In genomic region chr3:142097099-142097843, GRCh38 we compare ENCODE assay signal across 26 cellular contexts.
"Had no signal": no experiment of that assay in that cellular context is flagged by ENCODE, and none has a peak within 500 bp of the region (broad histone marks: within the 10 kb centered on the region; RNA-seq: fewer than 3 reads in every experiment).

No MANE protein-coding gene starts in this region.

- H3K27ac ChIP-seq: epithelial cell of prostate, gastrocnemius medialis, lower lobe of right lung, ovary, psoas muscle, thoracic aorta, tibial nerve, upper lobe of right lung, uterus had no signal

- H3K36me3 Mint-ChIP-seq: natural killer cell; stimulated activated naive B cell treated with anti-CD40 and anti-IgM and Interleukin-4, amounts not matched to agents 10 μg/mL and 1 μg/mL and 100 μg/mL, for 72 hours had no signal

- DNase-seq: effector CD8-positive, alpha-beta T cell; endodermal cell; foreskin fibroblast; gastrocnemius medialis; head of caudate nucleus; left ventricle myocardium superior; lower lobe of right lung; natural killer cell; occipital lobe; ovary; posterior cingulate gyrus; psoas muscle; right cardiac atrium; small intestine; stimulated activated CD4-positive, alpha-beta T cell treated with anti-CD3 and anti-CD28 coated beads, Interleukin-15, amount 100 ng/mL, for 24 hours; stimulated activated CD4-positive, alpha-beta T cell treated with anti-CD3 and anti-CD28 coated beads, Interleukin-2, amount 100 ng/mL, for 48 hours; stimulated activated naive B cell treated with anti-CD40 and anti-IgM and Interleukin-4, amounts not matched to agents 10 μg/mL and 1 μg/mL and 100 μg/mL, for 72 hours; upper lobe of right lung; uterus had no signal

- H3K27ac Mint-ChIP-seq: dendritic cell treated with granulocyte-macrophage colony-stimulating factor and Interleukin-4, amounts not matched to agents 40 ng/mL and 50 ng/mL, for 4 days; endodermal cell; natural killer cell; stimulated activated naive B cell treated with anti-CD40 and anti-IgM and Interleukin-4, amounts not matched to agents 10 μg/mL and 1 μg/mL and 100 μg/mL, for 72 hours; stimulated activated naive CD8-positive, alpha-beta T cell treated with anti-CD3 and anti-CD28 coated beads, Interleukin-15, Interleukin-2, amounts not matched to agents 100 ng/mL and 50 ng/mL, for 24 hours had no signal

- H3K27me3 ChIP-seq: gastrocnemius medialis, ovary, tibial nerve, upper lobe of right lung, uterus had no signal

- H3K9me3 Mint-ChIP-seq: dendritic cell treated with granulocyte-macrophage colony-stimulating factor and Interleukin-4, amounts not matched to agents 40 ng/mL and 50 ng/mL, for 4 days; endodermal cell; natural killer cell; stimulated activated naive B cell treated with anti-CD40 and anti-IgM and Interleukin-4, amounts not matched to agents 10 μg/mL and 1 μg/mL and 100 μg/mL, for 72 hours; stimulated activated naive CD8-positive, alpha-beta T cell treated with anti-CD3 and anti-CD28 coated beads, Interleukin-15, Interleukin-2, amounts not matched to agents 100 ng/mL and 50 ng/mL, for 24 hours had no signal

- ATAC-seq: esophagus mucosa; gastrocnemius medialis; left ventricle myocardium superior; lower lobe of right lung; natural killer cell; psoas muscle; right cardiac atrium; stimulated activated naive B cell treated with anti-CD40 and anti-IgM and Interleukin-4, amounts not matched to agents 10 μg/mL and 1 μg/mL and 100 μg/mL, for 72 hours; upper lobe of right lung had no signal

- H3K27me3 Mint-ChIP-seq: dendritic cell treated with granulocyte-macrophage colony-stimulating factor and Interleukin-4, amounts not matched to agents 40 ng/mL and 50 ng/mL, for 4 days; stimulated activated naive B cell treated with anti-CD40 and anti-IgM and Interleukin-4, amounts not matched to agents 10 μg/mL and 1 μg/mL and 100 μg/mL, for 72 hours; stimulated activated naive CD8-positive, alpha-beta T cell treated with anti-CD3 and anti-CD28 coated beads, Interleukin-15, Interleukin-2, amounts not matched to agents 100 ng/mL and 50 ng/mL, for 24 hours had no signal

- H3K4me3 Mint-ChIP-seq: dendritic cell treated with granulocyte-macrophage colony-stimulating factor and Interleukin-4, amounts not matched to agents 40 ng/mL and 50 ng/mL, for 4 days; endodermal cell; natural killer cell; stimulated activated naive B cell treated with anti-CD40 and anti-IgM and Interleukin-4, amounts not matched to agents 10 μg/mL and 1 μg/mL and 100 μg/mL, for 72 hours; stimulated activated naive CD8-positive, alpha-beta T cell treated with anti-CD3 and anti-CD28 coated beads, Interleukin-15, Interleukin-2, amounts not matched to agents 100 ng/mL and 50 ng/mL, for 24 hours had no signal

- H3K4me3 ChIP-seq: gastrocnemius medialis, lower lobe of right lung, ovary, psoas muscle, thoracic aorta, tibial nerve, upper lobe of right lung, uterus had no signal

- H3K4me1 Mint-ChIP-seq: endodermal cell had no signal

- H3K36me3 ChIP-seq: gastrocnemius medialis, lower lobe of right lung, ovary, thoracic aorta, tibial nerve, upper lobe of right lung, uterus had no signal

- H3K9me3 ChIP-seq: gastrocnemius medialis, lower lobe of right lung, ovary, psoas muscle, thoracic aorta, tibial nerve, upper lobe of right lung, uterus had no signal

- FAIRE-seq: keratinocyte, small intestine had no signal

- H3K4me1 ChIP-seq: gastrocnemius medialis, lower lobe of right lung, psoas muscle, tibial nerve, upper lobe of right lung, uterus had no signal
